Comparison of ENCODE assay signal across 12 cellular contexts in genomic region chr11:110529043-110529442, GRCh38.
DNase-seq lines count a peak whose midpoint lies in the region; ATAC-seq and TF ChIP-seq lines count a peak whose summit lies in the region.
"Had no signal": no experiment of that assay in that cellular context is flagged by ENCODE, and none has a peak within 500 bp of the region (broad histone marks: within the 10 kb centered on the region; RNA-seq: fewer than 3 reads in every experiment).

No MANE protein-coding gene starts in this region.

- H2BK20ac ChIP-seq in H9 (ENCODE audit: low read depth, low read length, poor library complexity, severe bottlenecking): no peak overlapping the region

- no peaks in the 10 kb centered on the region; the same call in none of the 2 replicates for H3K27me3 Mint-ChIP-seq in H9 (ENCODE audit: low read depth)
- H3K27me3 Mint-ChIP-seq: activated CD4-positive, alpha-beta memory T cell treated with anti-CD3 and anti-CD28 coated beads for 36 hours had no signal

- H3K27me3 ChIP-seq in H9 (ENCODE audit: insufficient read depth, low read length): no peaks in the 10 kb centered on the region
- no peaks in the 10 kb centered on the region for H3K27me3 ChIP-seq in WERI-Rb-1 (ENCODE audit: insufficient read depth, low read depth, severe bottlenecking)
- H3K27me3 ChIP-seq in vagina: no peaks in the 10 kb centered on the region

- DNase-seq in COLO668 (lab: John Stamatoyannopoulos, UW; ENCODE audit: unreplicated experiment) (peak; percentile 5), H9 (no peak), WERI-Rb-1 (no peak), kidney tubule cell (ENCODE audit: low spot score) (peak; percentile 20), NCI-H510A (lab: John Stamatoyannopoulos, UW) (no peak), vagina (ENCODE audit: extremely low spot score in 2 of 2) (no peak), NCI-H526 treated with DMSO at 0.1 percent for 48 hours (lab: John Stamatoyannopoulos, UW) (no peak)
- DNase-seq: activated CD4-positive, alpha-beta memory T cell treated with anti-CD3 and anti-CD28 coated beads for 36 hours; aorta; NCI-H526 had no signal

- intact Hi-C loops in vagina (cut with DNase I): no loop called here

- no peak overlapping the region for H3K23ac ChIP-seq in H9 (ENCODE audit: insufficient read length, low read depth, low read length)

- no peak overlapping the region for H3K4me2 ChIP-seq in H9 (ENCODE audit: insufficient read depth, insufficient read length, low read length)

- H4K8ac ChIP-seq in H9 (replicated peaks; ENCODE audit: insufficient read length, low read depth, low read length): no peak overlapping the region

- no peak overlapping the region for H2BK15ac ChIP-seq in H9 (ENCODE audit: low read depth, low read length)

- H3K4me3 ChIP-seq in WERI-Rb-1 (ENCODE audit: low read depth, low read length) (no peak overlapping the region), vagina (no peak overlapping the region)
- H3K4me3 ChIP-seq: HAP-1 had no signal

- H2BK120ac ChIP-seq in H9 (ENCODE audit: low read depth, low read length, poor library complexity, severe bottlenecking): no peak overlapping the region

- H3K79me1 ChIP-seq in H9 (ENCODE audit: insufficient read depth, low read depth, low read length, poor library complexity, severe bottlenecking): no peaks in the 10 kb centered on the region

- H2AFZ ChIP-seq in H9 (ENCODE audit: low read length): no peak overlapping the region

- peaks cover 24 to 27% of the 10 kb centered on the region in 2 experiments for H3K9me3 Mint-ChIP-seq in H9

- H3T11ph ChIP-seq in H9 (ENCODE audit: low read length): no peak overlapping the region

- H3K27ac ChIP-seq in H9 (ENCODE audit: insufficient read length, low read depth, low read length): no peak overlapping the region
- no peak overlapping the region for H3K27ac ChIP-seq in WERI-Rb-1
- no peak overlapping the region for H3K27ac ChIP-seq in vagina

- no peak overlapping the region for H3K14ac ChIP-seq in H9 (ENCODE audit: insufficient read depth, low read length)

- no peak overlapping the region for H3K56ac ChIP-seq in H9 (ENCODE audit: insufficient read length, low read depth, low read length)

- no peak overlapping the region for H3K4ac ChIP-seq in H9 (ENCODE audit: low read depth, low read length)

- TF ChIP-seq CTCF in H9 (conservative IDR thresholded peaks at IDR 0.05) (peak; percentile 72), WERI-Rb-1 (IDR thresholded peaks at IDR 0.05; ENCODE audit: low read depth, low read length) (0 out of 2 replicates have a peak, but pooled peaks have one; percentile 17), vagina (IDR thresholded peaks at IDR 0.05) (no peak)

- ATAC-seq in GM21423 (IDR thresholded peaks at IDR 0.05; ENCODE audit: unreplicated experiment): no peak

- H3K36me3 ChIP-seq in WERI-Rb-1: no peaks in the 10 kb centered on the region
- no peaks in the 10 kb centered on the region for H3K36me3 ChIP-seq in vagina
- H3K36me3 ChIP-seq: HAP-1 had no signal

- H3K27ac Mint-ChIP-seq in H9: no peak overlapping the region
- H3K27ac Mint-ChIP-seq: activated CD4-positive, alpha-beta memory T cell treated with anti-CD3 and anti-CD28 coated beads for 36 hours had no signal

- no peak overlapping the region for H3K9ac ChIP-seq in H9 (ENCODE audit: extremely low read depth, insufficient read length, low read length)

- H3K9me3 ChIP-seq in H9 (ENCODE audit: control insufficient read depth, low read depth, low read length): no peaks in the 10 kb centered on the region
- peaks cover 10% of the 10 kb centered on the region for H3K9me3 ChIP-seq in WERI-Rb-1 (ENCODE audit: severe bottlenecking)
- no peaks in the 10 kb centered on the region for H3K9me3 ChIP-seq in vagina
- H3K9me3 ChIP-seq: HAP-1 had no signal

- H3K79me2 ChIP-seq in H9 (ENCODE audit: insufficient read depth, low read length): no peaks in the 10 kb centered on the region

- H4K20me1 ChIP-seq in H9 (ENCODE audit: control insufficient read depth, insufficient read depth, insufficient read length): no peaks in the 10 kb centered on the region

- no peak overlapping the region for H3K4me3 Mint-ChIP-seq in H9
- H3K4me3 Mint-ChIP-seq: activated CD4-positive, alpha-beta memory T cell treated with anti-CD3 and anti-CD28 coated beads for 36 hours had no signal

- TF ChIP-seq POLR2A in vagina (IDR thresholded peaks at IDR 0.05): no peak

- no peak overlapping the region for H2BK5ac ChIP-seq in H9 (ENCODE audit: insufficient read length, low read length)

- H3K4me1 Mint-ChIP-seq in H9: no peaks in the 10 kb centered on the region

- no peak overlapping the region for H4K91ac ChIP-seq in H9 (ENCODE audit: insufficient read length, low read depth, low read length)

- H2BK12ac ChIP-seq in H9 (ENCODE audit: insufficient read length, low read depth, low read length): no peak overlapping the region

- no peak overlapping the region for H3K18ac ChIP-seq in H9 (ENCODE audit: insufficient read length, low read depth, low read length)

- H3K36me3 Mint-ChIP-seq in H9 (ENCODE audit: insufficient read depth in 1 of 3, low read depth in 3 of 3): peaks cover 2 to 19% (median 10%) of the 10 kb centered on the region in 3 experiments; a peak in 6 of 7 replicates
- H3K36me3 Mint-ChIP-seq: activated CD4-positive, alpha-beta memory T cell treated with anti-CD3 and anti-CD28 coated beads for 36 hours had no signal

- no peaks in the 10 kb centered on the region for H3K4me1 ChIP-seq in H9 (ENCODE audit: insufficient read depth, low read length)
- H3K4me1 ChIP-seq in vagina: no peaks in the 10 kb centered on the region
- H3K4me1 ChIP-seq: HAP-1 had no signal

- H4K5ac ChIP-seq in H9 (ENCODE audit: insufficient read length, low read depth, low read length): no peak overlapping the region

- H3K23me2 ChIP-seq in H9 (ENCODE audit: insufficient read length, low read depth, low read length, poor library complexity, severe bottlenecking): no peaks in the 10 kb centered on the region

- no peak overlapping the region for H2AK5ac ChIP-seq in H9 (ENCODE audit: insufficient read length, low read length)

Comparison
In these comparisons a context has a peak if more than half of its experiments do, and no peak if none do; other contexts are left out.
1. DNase-seq: peak in COLO668 (single experiment) and kidney tubule cell (single experiment); none in H9 (single experiment), WERI-Rb-1 (single experiment), NCI-H510A (single experiment), vagina (0 of 2) and NCI-H526 treated with DMSO at 0.1 percent for 48 hours (single experiment).
2. CTCF ChIP-seq: peak in H9 (single experiment) and WERI-Rb-1 (single experiment); none in vagina (0 of 3).